In the genomic region with DNA sequence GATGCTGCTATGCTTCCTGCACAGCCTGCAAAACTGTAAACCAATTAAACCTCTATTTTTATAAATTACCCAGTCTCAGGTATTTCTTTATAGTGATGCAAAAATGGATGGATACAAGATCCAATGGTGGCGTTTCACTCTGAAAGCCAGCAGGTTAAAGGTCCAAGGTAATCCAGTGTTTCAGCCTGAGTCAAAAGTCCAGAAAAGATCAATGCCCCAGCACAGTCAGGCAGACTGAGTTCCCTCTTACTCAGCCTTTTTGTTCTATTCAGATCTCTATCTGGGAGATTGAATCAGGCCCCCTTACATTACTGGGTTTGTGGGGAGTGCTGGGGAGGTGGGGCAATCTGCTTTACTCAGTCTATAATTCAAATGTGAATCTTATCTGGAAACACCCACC, we compare ENCODE assay signal across 3 cellular contexts.
TF ChIP-seq lines count a peak whose summit lies in the region.

No MANE protein-coding gene starts in this region.

TF ChIP-seq in SK-N-SH, 30 proteins besides CTCF, POLR2A, EP300 and RAD21 (continued from another document):
- TF ChIP-seq TAF1 (IDR thresholded peaks at IDR 0.05; ENCODE audit: borderline replicate concordance, low read depth, low read length): no peak
- TF ChIP-seq, protein P1, sequence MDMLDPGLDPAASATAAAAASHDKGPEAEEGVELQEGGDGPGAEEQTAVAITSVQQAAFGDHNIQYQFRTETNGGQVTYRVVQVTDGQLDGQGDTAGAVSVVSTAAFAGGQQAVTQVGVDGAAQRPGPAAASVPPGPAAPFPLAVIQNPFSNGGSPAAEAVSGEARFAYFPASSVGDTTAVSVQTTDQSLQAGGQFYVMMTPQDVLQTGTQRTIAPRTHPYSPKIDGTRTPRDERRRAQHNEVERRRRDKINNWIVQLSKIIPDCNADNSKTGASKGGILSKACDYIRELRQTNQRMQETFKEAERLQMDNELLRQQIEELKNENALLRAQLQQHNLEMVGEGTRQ (IDR thresholded peaks at IDR 0.05; ENCODE audit: borderline replicate concordance, low read depth, low read length): no peak
- TF ChIP-seq NFIC (IDR thresholded peaks at IDR 0.05; ENCODE audit: borderline replicate concordance): no peak
- TF ChIP-seq RFX5 (IDR thresholded peaks at IDR 0.05; ENCODE audit: low read length): no peak
- TF ChIP-seq GATA2 (CRISPR knock-in tag; IDR thresholded peaks at IDR 0.05): no peak

TF ChIP-seq in SK-N-SH treated with all-trans-retinoic acid at 6 μM for 48 hours, 23 proteins besides CTCF, POLR2A, EP300 and RAD21 (continued from another document):
- TF ChIP-seq, protein P2, sequence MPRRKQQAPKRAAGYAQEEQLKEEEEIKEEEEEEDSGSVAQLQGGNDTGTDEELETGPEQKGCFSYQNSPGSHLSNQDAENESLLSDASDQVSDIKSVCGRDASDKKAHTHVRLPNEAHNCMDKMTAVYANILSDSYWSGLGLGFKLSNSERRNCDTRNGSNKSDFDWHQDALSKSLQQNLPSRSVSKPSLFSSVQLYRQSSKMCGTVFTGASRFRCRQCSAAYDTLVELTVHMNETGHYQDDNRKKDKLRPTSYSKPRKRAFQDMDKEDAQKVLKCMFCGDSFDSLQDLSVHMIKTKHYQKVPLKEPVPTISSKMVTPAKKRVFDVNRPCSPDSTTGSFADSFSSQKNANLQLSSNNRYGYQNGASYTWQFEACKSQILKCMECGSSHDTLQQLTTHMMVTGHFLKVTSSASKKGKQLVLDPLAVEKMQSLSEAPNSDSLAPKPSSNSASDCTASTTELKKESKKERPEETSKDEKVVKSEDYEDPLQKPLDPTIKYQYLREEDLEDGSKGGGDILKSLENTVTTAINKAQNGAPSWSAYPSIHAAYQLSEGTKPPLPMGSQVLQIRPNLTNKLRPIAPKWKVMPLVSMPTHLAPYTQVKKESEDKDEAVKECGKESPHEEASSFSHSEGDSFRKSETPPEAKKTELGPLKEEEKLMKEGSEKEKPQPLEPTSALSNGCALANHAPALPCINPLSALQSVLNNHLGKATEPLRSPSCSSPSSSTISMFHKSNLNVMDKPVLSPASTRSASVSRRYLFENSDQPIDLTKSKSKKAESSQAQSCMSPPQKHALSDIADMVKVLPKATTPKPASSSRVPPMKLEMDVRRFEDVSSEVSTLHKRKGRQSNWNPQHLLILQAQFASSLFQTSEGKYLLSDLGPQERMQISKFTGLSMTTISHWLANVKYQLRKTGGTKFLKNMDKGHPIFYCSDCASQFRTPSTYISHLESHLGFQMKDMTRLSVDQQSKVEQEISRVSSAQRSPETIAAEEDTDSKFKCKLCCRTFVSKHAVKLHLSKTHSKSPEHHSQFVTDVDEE (CRISPR knock-in tag; IDR thresholded peaks at IDR 0.05): no peak
- TF ChIP-seq CSRNP3 (CRISPR knock-in tag; IDR thresholded peaks at IDR 0.05) (no peak), CSDC2 (CRISPR knock-in tag; IDR thresholded peaks at IDR 0.05) (no peak), ZNF8 (CRISPR knock-in tag; IDR thresholded peaks at IDR 0.05) (no peak), POU6F1 (CRISPR knock-in tag; IDR thresholded peaks at IDR 0.05; ENCODE audit: borderline replicate concordance, low read depth) (no peak), RARB (CRISPR knock-in tag; IDR thresholded peaks at IDR 0.05) (no peak), TCF4 (CRISPR knock-in tag; IDR thresholded peaks at IDR 0.05; ENCODE audit: borderline replicate concordance) (no peak), GLIS3 (CRISPR knock-in tag; IDR thresholded peaks at IDR 0.05) (no peak), ZNF565 (CRISPR knock-in tag; conservative IDR thresholded peaks at IDR 0.05; ENCODE audit: low read depth) (no peak), BACH2 (CRISPR knock-in tag; IDR thresholded peaks at IDR 0.05; ENCODE audit: borderline replicate concordance) (no peak), ZNF70 (CRISPR knock-in tag; IDR thresholded peaks at IDR 0.05) (no peak), ARNTL (CRISPR knock-in tag; IDR thresholded peaks at IDR 0.05; ENCODE audit: borderline replicate concordance, low read depth) (no peak), ZFP30 (CRISPR knock-in tag; IDR thresholded peaks at IDR 0.05) (no peak)
- TF ChIP-seq, protein P3, sequence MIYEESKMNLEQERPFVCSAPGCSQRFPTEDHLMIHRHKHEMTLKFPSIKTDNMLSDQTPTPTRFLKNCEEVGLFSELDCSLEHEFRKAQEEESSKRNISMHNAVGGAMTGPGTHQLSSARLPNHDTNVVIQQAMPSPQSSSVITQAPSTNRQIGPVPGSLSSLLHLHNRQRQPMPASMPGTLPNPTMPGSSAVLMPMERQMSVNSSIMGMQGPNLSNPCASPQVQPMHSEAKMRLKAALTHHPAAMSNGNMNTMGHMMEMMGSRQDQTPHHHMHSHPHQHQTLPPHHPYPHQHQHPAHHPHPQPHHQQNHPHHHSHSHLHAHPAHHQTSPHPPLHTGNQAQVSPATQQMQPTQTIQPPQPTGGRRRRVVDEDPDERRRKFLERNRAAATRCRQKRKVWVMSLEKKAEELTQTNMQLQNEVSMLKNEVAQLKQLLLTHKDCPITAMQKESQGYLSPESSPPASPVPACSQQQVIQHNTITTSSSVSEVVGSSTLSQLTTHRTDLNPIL (CRISPR knock-in tag; IDR thresholded peaks at IDR 0.05; ENCODE audit: low read depth): no peak
TF ChIP-seq in SK-N-SH treated with all-trans-retinoic acid at 6 μM for 48 hours: peak in this region for 0.

TF ChIP-seq in HepG2, 621 proteins besides CTCF, POLR2A, EP300 and RAD21 (continued from another document):
- peak; percentile 13; the same call in 1 of the 2 replicates for TF ChIP-seq HNF4A (CRISPR knock-in tag; IDR thresholded peaks at IDR 0.05)
